Comparison of ENCODE assay signal across 8 cellular contexts in genomic region chr5:43039115-43039467, GRCh38. TPM values are rescaled to one million over a fixed set of nuclear protein-coding genes. Genes with fewer than 3 reads are reported as not detected.
DNase-seq lines count a peak whose midpoint lies in the region; ATAC-seq, FAIRE-seq and TF ChIP-seq lines count a peak whose summit lies in the region.

No MANE protein-coding gene starts in this region.

- H3K9me3 ChIP-seq in kidney (ENCODE audit: control insufficient read depth in 1 of 2, low read length in 2 of 2) (peaks cover 0 to 2% of the 10 kb centered on the region in 2 donors), subcutaneous abdominal adipose tissue (ENCODE audit: control insufficient read depth in 5 of 5, low read length in 5 of 5) (no peaks in the 10 kb centered on the region)

- FAIRE-seq in kidney (lab: Jason Lieb, UNC) = peak; percentile 61

- H3K9ac ChIP-seq in kidney (ENCODE audit: low read length in 2 of 2) (no peak overlapping the region), subcutaneous abdominal adipose tissue (ENCODE audit: low read length in 5 of 5) (peak overlapping the region; percentile 31 to 88 (median 63))

- H3K27me3 Mint-ChIP-seq in activated CD4-positive, alpha-beta T cell treated with anti-CD3 and anti-CD28 coated beads, Interleukin-2, amount 10 ng/mL, durations not matched to agents 24 days and 14 days = no peaks in the 10 kb centered on the region

- no peaks in the 10 kb centered on the region for H3K27me3 ChIP-seq in subcutaneous abdominal adipose tissue (ENCODE audit: control insufficient read depth in 5 of 5, insufficient read depth in 4 of 5, low read length in 5 of 5)

- peaks cover 51% of the 10 kb centered on the region for H3K4me1 Mint-ChIP-seq in activated CD4-positive, alpha-beta T cell treated with anti-CD3 and anti-CD28 coated beads, Interleukin-2, amount 10 ng/mL, durations not matched to agents 24 days and 14 days

- no peak for DNase-seq in activated CD4-positive, alpha-beta T cell treated with anti-CD3 and anti-CD28 coated beads, Interleukin-2, amount 10 ng/mL, durations not matched to agents 24 days and 14 days
- no peak for DNase-seq in activated CD4-positive, alpha-beta T cell treated with anti-CD3 and anti-CD28 coated beads, Interleukin-2, amount 50 U/mL, for 1 hour
- DNase-seq in activated naive CD4-positive, alpha-beta T cell treated with anti-CD3 and anti-CD28 coated beads, Interleukin-2, amount 50 U/mL, for 72 hours (ENCODE audit: low spot score in 2 of 2) = no peak
- DNase-seq in kidney (no peak), cerebellum (ENCODE audit: low spot score) (no peak), NCI-H524 treated with DMSO at 0.1 percent for 48 hours (lab: John Stamatoyannopoulos, UW) (no peak)

- intact Hi-C loops in activated CD4-positive, alpha-beta T cell treated with anti-CD3 and anti-CD28 coated beads, Interleukin-2, amount 10 ng/mL, durations not matched to agents 24 days and 14 days (cut with micrococcal nuclease) = loop anchor here (10.0 kb wide), 1 partner anchor 446 kb away; the partner anchor contains the start of gene TMEM267
- intact Hi-C loops in kidney (cut with DNase I) = no loop called here

- H3K4me1 ChIP-seq in kidney (ENCODE audit: control insufficient read depth in 1 of 2, insufficient read depth in 1 of 2, low read depth in 1 of 2, low read length in 2 of 2) (peaks cover 0 to 8% of the 10 kb centered on the region in 2 donors), subcutaneous abdominal adipose tissue (ENCODE audit: control insufficient read depth in 5 of 5, insufficient read depth in 5 of 5, low read length in 5 of 5) (peaks cover under 1 to 64% (median 45%) of the 10 kb centered on the region in 5 donors)

- no peak for ATAC-seq in activated naive CD4-positive, alpha-beta T cell treated with anti-CD3 and anti-CD28 coated beads, Interleukin-2, amount 50 U/mL, for 72 hours
- ATAC-seq in GM21619 (IDR thresholded peaks at IDR 0.05; ENCODE audit: unreplicated experiment) = no peak

- peak overlapping the region; percentile 96 for H3K27ac Mint-ChIP-seq in activated CD4-positive, alpha-beta T cell treated with anti-CD3 and anti-CD28 coated beads, Interleukin-2, amount 10 ng/mL, durations not matched to agents 24 days and 14 days
- H3K27ac Mint-ChIP-seq in activated naive CD4-positive, alpha-beta T cell treated with anti-CD3 and anti-CD28 coated beads, Interleukin-2, amount 50 U/mL, for 72 hours = peak overlapping the region; percentile 98 to 99

- no peaks in the 10 kb centered on the region for H3K36me3 Mint-ChIP-seq in activated CD4-positive, alpha-beta T cell treated with anti-CD3 and anti-CD28 coated beads, Interleukin-2, amount 10 ng/mL, durations not matched to agents 24 days and 14 days (ENCODE audit: low read depth)
- peaks cover 0 to 20% of the 10 kb centered on the region in 2 donors for H3K36me3 Mint-ChIP-seq in activated naive CD4-positive, alpha-beta T cell treated with anti-CD3 and anti-CD28 coated beads, Interleukin-2, amount 50 U/mL, for 72 hours

- no peaks in the 10 kb centered on the region for H3K36me3 ChIP-seq in kidney (ENCODE audit: control insufficient read depth in 1 of 2, insufficient read depth in 2 of 2, low read length in 2 of 2)
- H3K36me3 ChIP-seq in subcutaneous abdominal adipose tissue (ENCODE audit: control insufficient read depth in 5 of 5, insufficient read depth in 5 of 5, low read length in 5 of 5) = no peaks in the 10 kb centered on the region

- H3K9me3 Mint-ChIP-seq in activated CD4-positive, alpha-beta T cell treated with anti-CD3 and anti-CD28 coated beads, Interleukin-2, amount 10 ng/mL, durations not matched to agents 24 days and 14 days = no peaks in the 10 kb centered on the region
- H3K9me3 Mint-ChIP-seq in activated naive CD4-positive, alpha-beta T cell treated with anti-CD3 and anti-CD28 coated beads, Interleukin-2, amount 50 U/mL, for 72 hours = no peaks in the 10 kb centered on the region

- peak overlapping the region; percentile 94 for H3K4me3 Mint-ChIP-seq in activated CD4-positive, alpha-beta T cell treated with anti-CD3 and anti-CD28 coated beads, Interleukin-2, amount 10 ng/mL, durations not matched to agents 24 days and 14 days

- H3K27ac ChIP-seq in kidney (ENCODE audit: low read depth in 2 of 2, low read length in 2 of 2) = peak overlapping the region in 1 of 2 donors; percentile 52
- H3K27ac ChIP-seq in subcutaneous abdominal adipose tissue (ENCODE audit: low read depth, low read length) = peak overlapping the region; percentile 94

- TF ChIP-seq CTCF in kidney (IDR thresholded peaks at IDR 0.05; ENCODE audit: borderline replicate concordance, extremely low read depth, insufficient read depth) = no peak

- H3K4me3 ChIP-seq in kidney (ENCODE audit: low read length in 2 of 2) = peak overlapping the region; percentile 49 to 73
- H3K4me3 ChIP-seq in subcutaneous abdominal adipose tissue (ENCODE audit: low read depth in 1 of 5, low read length in 5 of 5) = peak overlapping the region; percentile 78 to 94 (median 85)

RNA-seq across cellular contexts. Expression of gene ANXA2R, which starts 1.0 kb away (rescaled TPM):
- total RNA-seq in activated CD4-positive, alpha-beta T cell treated with anti-CD3 and anti-CD28 coated beads, Interleukin-2, amount 10 ng/mL, durations not matched to agents 24 days and 14 days = 1.1 and 1.2 TPM in 2 replicates
- total RNA-seq in activated naive CD4-positive, alpha-beta T cell treated with anti-CD3 and anti-CD28 coated beads, Interleukin-2, amount 50 U/mL, for 72 hours = 1 to 10 TPM; 5.3 to 8.4 TPM
- total RNA-seq in kidney = 4.6 TPM
- polyA plus RNA-seq in kidney (ENCODE audit: insufficient read depth, low read depth, low replicate concordance) = 2.0 TPM
- total RNA-seq in cerebellum = 2.9 TPM

Comparison
In these comparisons a context has a peak if more than half of its experiments do, and no peak if none do; other contexts are left out.
1. H3K9ac ChIP-seq: peak in subcutaneous abdominal adipose tissue (5 of 5); none in kidney (0 of 2).